ENCODE assay signal across 8 cellular contexts in the genomic region with DNA sequence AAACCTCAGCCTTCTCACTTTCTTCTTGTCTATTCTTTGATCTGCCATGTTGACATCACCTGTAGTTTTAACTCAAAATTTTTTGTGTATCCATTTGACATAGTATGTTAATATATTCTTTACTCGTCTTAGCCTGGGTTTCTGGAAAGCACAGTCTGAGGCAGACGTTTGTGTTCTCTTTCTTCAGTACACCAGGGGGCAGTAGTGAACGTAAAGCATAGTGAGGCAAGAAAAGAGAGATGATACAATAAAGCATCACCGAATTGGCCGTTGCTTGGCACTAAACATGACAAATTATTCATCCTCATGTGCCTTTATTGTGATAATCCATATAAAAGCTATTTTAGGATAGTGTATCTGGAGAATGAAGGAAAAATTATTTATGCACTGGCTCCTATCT.
DNase-seq lines count a peak whose midpoint lies in the region; ATAC-seq, FAIRE-seq and TF ChIP-seq lines count a peak whose summit lies in the region.

No MANE protein-coding gene starts in this region.

- H3K36me3 ChIP-seq in HEK293 (ENCODE audit: control insufficient read depth in 2 of 2, insufficient read depth in 1 of 2, low read length in 2 of 2) (no peaks in the 10 kb centered on the region), body of pancreas (replicated peaks in 1 of 2; ENCODE audit: insufficient read depth in 1 of 2, low read depth in 2 of 2) (no peaks in the 10 kb centered on the region), right lobe of liver (no peaks in the 10 kb centered on the region)

- H3K4me1 ChIP-seq in HEK293 (ENCODE audit: control insufficient read depth, insufficient read depth, low read length) (no peaks in the 10 kb centered on the region), body of pancreas (no peaks in the 10 kb centered on the region), right lobe of liver (no peaks in the 10 kb centered on the region)

- H3K4me3 ChIP-seq in HEK293 (ENCODE audit: low read depth, low read length) (no peak overlapping the region), body of pancreas (no peak overlapping the region), right lobe of liver (no peak overlapping the region), lower leg skin (ENCODE audit: low read depth, poor library complexity, severe bottlenecking) (no peak overlapping the region)

- TF ChIP-seq CTCF in HEK293 (tag by site-specific recombination; IDR thresholded peaks at IDR 0.05) = no peak
- TF ChIP-seq CTCF in body of pancreas (IDR thresholded peaks at IDR 0.05) = peak; percentile 3 to 59 (median 54)
- peak; percentile 43 to 67 (median 61) for TF ChIP-seq CTCF in right lobe of liver (IDR thresholded peaks at IDR 0.05)
- TF ChIP-seq CTCF in lower leg skin (IDR thresholded peaks at IDR 0.05) = no peak

- ATAC-seq in body of pancreas (peak; percentile 60), right lobe of liver (peak; percentile 65 to 75 (median 73))

- H3K27ac ChIP-seq in HEK293 (ENCODE audit: extremely low read depth, low read depth, low read length) (no peak overlapping the region), body of pancreas (no peak overlapping the region), right lobe of liver (no peak overlapping the region)

- 5 to 11% methylated on average over 5 of the region's 5 CpGs for WGBS in body of pancreas, 2 donors
- WGBS in right lobe of liver (ENCODE audit: insufficient coverage, low coverage, low lambda C conversion rate, missing lambda C conversion rate) = 11% methylated on average over 5 of the region's 5 CpGs
- 8 to 9% methylated on average over 5 of the region's 5 CpGs for WGBS in lower leg skin, 2 donors

- POLR2A ChIA-PET in HEK293 (lab: Yijun Ruan, JAX) = no interaction called here

- no peak for TF ChIP-seq POLR2A in body of pancreas (IDR thresholded peaks at IDR 0.05)
- TF ChIP-seq POLR2A in right lobe of liver (IDR thresholded peaks at IDR 0.05) = no peak
- no peak for TF ChIP-seq POLR2A in lower leg skin (IDR thresholded peaks at IDR 0.05)

- FAIRE-seq in G401.6 (lab: Jason Lieb, UNC) = peak; percentile 28

- CTCF ChIA-PET in HEK293 (lab: Yijun Ruan, JAX) = interaction anchor here (0.6 to 2.0 kb wide), 6 partner anchors 11 to 640 kb away, joined by 3 to 5 read pairs (median 4); no protein-coding TSS in a partner anchor

- H3K27me3 ChIP-seq in body of pancreas (no peaks in the 10 kb centered on the region), right lobe of liver (no peaks in the 10 kb centered on the region)

- no peaks in the 10 kb centered on the region for H3K9me3 ChIP-seq in HEK293 (ENCODE audit: control insufficient read depth, insufficient read depth, low read depth, low read length)
- H3K9me3 ChIP-seq in body of pancreas = no peaks in the 10 kb centered on the region
- no peaks in the 10 kb centered on the region for H3K9me3 ChIP-seq in right lobe of liver

- peak; percentile 18 to 76 for DNase-seq in NCI-H526 (lab: John Stamatoyannopoulos, UW)
- peak in 3 of 4 donors; percentile 8 to 18 (median 13) for DNase-seq in body of pancreas
- no peak for DNase-seq in right lobe of liver
- DNase-seq in lower leg skin (ENCODE audit: low spot score in 2 of 2) = no peak
- DNase-seq in central memory CD4-positive, alpha-beta T cell = no peak
- DNase-seq in mesenteric fat pad (ENCODE audit: low spot score) = no peak

- intact Hi-C loops in body of pancreas (cut with DNase I) = no loop called here
- intact Hi-C loops in right lobe of liver (cut with DNase I) = no loop called here
- intact Hi-C loops in lower leg skin (cut with DNase I; ENCODE audit: low total_unique reads) = no loop called here

TF ChIP-seq in HEK293, 187 proteins besides CTCF, POLR2A, EP300 and RAD21:
- TF ChIP-seq ZNF654 (tag by site-specific recombination; IDR thresholded peaks at IDR 0.05; ENCODE audit: low read depth) = peak; percentile 19; the same call in 1 of the 2 replicates
- no peak for TF ChIP-seq ZNF354C (tag by site-specific recombination; IDR thresholded peaks at IDR 0.05; ENCODE audit: borderline replicate concordance, low read depth)
- TF ChIP-seq SETDB1 (IDR thresholded peaks at IDR 0.05; ENCODE audit: insufficient read length, low read length) = no peak

Comparison
In these comparisons a context has a peak if more than half of its experiments do, and no peak if none do; other contexts are left out.
1. CTCF ChIP-seq: peak in body of pancreas (7 of 7) and right lobe of liver (4 of 4); none in HEK293 (single experiment) and lower leg skin (0 of 3).
2. DNase-seq: peak in NCI-H526 (2 of 2) and body of pancreas (3 of 4); none in right lobe of liver (0 of 3), lower leg skin (0 of 2), central memory CD4-positive, alpha-beta T cell (single experiment) and mesenteric fat pad (single experiment).